Comparison of ENCODE assay signal across 8 cellular contexts in the genomic region with DNA sequence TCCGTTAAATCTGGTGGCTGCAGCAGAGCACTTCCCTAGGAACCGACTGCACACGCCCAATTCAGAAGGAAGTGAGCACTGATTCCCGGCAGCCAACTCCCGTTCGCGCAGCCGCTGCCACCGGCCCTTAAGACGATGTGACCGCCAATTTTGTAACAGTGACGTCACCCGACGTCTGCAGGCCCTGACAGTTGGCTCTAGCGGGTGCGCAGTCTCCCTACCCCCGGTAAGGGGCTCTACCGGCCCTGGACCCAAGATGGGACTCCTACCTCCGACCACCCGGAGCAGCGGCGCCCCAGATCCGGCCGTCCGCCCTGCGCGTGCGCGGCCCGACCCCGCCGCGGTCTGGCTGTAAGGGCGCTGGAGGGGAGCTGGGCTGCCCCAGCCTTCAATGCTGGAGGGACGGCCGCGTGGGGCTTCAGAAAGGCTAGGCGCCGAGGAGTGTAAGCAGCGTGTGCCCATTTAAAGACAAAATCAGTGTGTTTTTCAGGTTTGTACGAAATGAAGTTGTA. TPM values are rescaled to one million over a fixed set of nuclear protein-coding genes. Genes with fewer than 3 reads are reported as not detected.
DNase-seq lines count a peak whose midpoint lies in the region; ATAC-seq and TF ChIP-seq lines count a peak whose summit lies in the region.

No MANE protein-coding gene starts in this region.

- POLR2A ChIA-PET in activated CD8-positive, alpha-beta T cell treated with anti-CD3 and anti-CD28 coated beads, Interleukin-2, amount 10 ng/mL, durations not matched to agents 7 days and 5 days (lab: Charles Lee): interaction anchor here (0.6 to 4.1 kb wide), 3 partner anchors 19 to 179 kb away, joined by 3 to 30 read pairs (median 5); a partner anchor contains a TSS

- H3K4me3 ChIP-seq in AG09309 (ENCODE audit: control insufficient read depth, low read depth, low read length) (peak overlapping the region; percentile 72), lower leg skin (ENCODE audit: low read depth, poor library complexity, severe bottlenecking) (peak overlapping the region; percentile 44)

- 1 to 10% methylated on average over 15 to 38 of the region's 41 CpGs for WGBS in lower leg skin, 2 donors

- intact Hi-C loops in lower leg skin (cut with DNase I; ENCODE audit: low total_unique reads): no loop called here

- peak; percentile 49 for DNase-seq in AG09309 (ENCODE audit: low read depth)
- DNase-seq in NCI-H510A treated with DMSO at 0.1 percent for 48 hours (lab: John Stamatoyannopoulos, UW): peak; percentile 67
- peak; percentile 78 for DNase-seq in activated CD8-positive, alpha-beta T cell treated with anti-CD3 and anti-CD28 coated beads, Interleukin-2, amount 10 ng/mL, durations not matched to agents 7 days and 5 days
- DNase-seq in ecto neural progenitor cell (ENCODE audit: low spot score): peak; percentile 87
- DNase-seq in lower leg skin (ENCODE audit: low spot score in 2 of 2): peak; percentile 87 to 96
- DNase-seq in stimulated activated CD4-positive, alpha-beta T cell treated with anti-CD3 and anti-CD28 coated beads, Interleukin-4, amount 100 ng/mL, for 24 hours: peak; percentile 59

- peaks cover 22% of the 10 kb centered on the region for H3K4me1 Mint-ChIP-seq in activated CD8-positive, alpha-beta T cell treated with anti-CD3 and anti-CD28 coated beads, Interleukin-2, amount 10 ng/mL, durations not matched to agents 7 days and 5 days (ENCODE audit: low read depth)

- peak overlapping the region; percentile 79 for H3K27ac Mint-ChIP-seq in activated CD8-positive, alpha-beta T cell treated with anti-CD3 and anti-CD28 coated beads, Interleukin-2, amount 10 ng/mL, durations not matched to agents 7 days and 5 days

- H3K9me3 Mint-ChIP-seq in activated CD8-positive, alpha-beta T cell treated with anti-CD3 and anti-CD28 coated beads, Interleukin-2, amount 10 ng/mL, durations not matched to agents 7 days and 5 days (ENCODE audit: insufficient read depth): no peaks in the 10 kb centered on the region

- TF ChIP-seq POLR2A in GM18951 (IDR thresholded peaks at IDR 0.05; ENCODE audit: extremely low read depth, insufficient read depth, insufficient read length): peak; percentile 52
- TF ChIP-seq POLR2A in lower leg skin (IDR thresholded peaks at IDR 0.05): no peak

- CTCF ChIA-PET in activated CD8-positive, alpha-beta T cell treated with anti-CD3 and anti-CD28 coated beads, Interleukin-2, amount 10 ng/mL, durations not matched to agents 7 days and 5 days (lab: Charles Lee): interaction anchor here (0.9 to 1.3 kb wide), 5 partner anchors 8 to 182 kb away, joined by 3 to 4 read pairs (median 3); no protein-coding TSS in a partner anchor

- peak; percentile 72 for ATAC-seq in HG03196 (IDR thresholded peaks at IDR 0.05; ENCODE audit: unreplicated experiment)
- peak; percentile 66 for ATAC-seq in activated CD8-positive, alpha-beta T cell treated with anti-CD3 and anti-CD28 coated beads, Interleukin-2, amount 10 ng/mL, durations not matched to agents 7 days and 5 days

- no peaks in the 10 kb centered on the region for H3K27me3 Mint-ChIP-seq in activated CD8-positive, alpha-beta T cell treated with anti-CD3 and anti-CD28 coated beads, Interleukin-2, amount 10 ng/mL, durations not matched to agents 7 days and 5 days (ENCODE audit: low read depth)

- H3K36me3 Mint-ChIP-seq in activated CD8-positive, alpha-beta T cell treated with anti-CD3 and anti-CD28 coated beads, Interleukin-2, amount 10 ng/mL, durations not matched to agents 7 days and 5 days (ENCODE audit: low read depth): peaks cover 37% of the 10 kb centered on the region

- no peak for TF ChIP-seq CTCF in AG09309 (IDR thresholded peaks at IDR 0.05; ENCODE audit: control insufficient read depth, insufficient read depth, low read depth, low read length, missing control alignments)
- no peak for TF ChIP-seq CTCF in lower leg skin (IDR thresholded peaks at IDR 0.05)

- peak overlapping the region; percentile 76 for H3K4me3 Mint-ChIP-seq in activated CD8-positive, alpha-beta T cell treated with anti-CD3 and anti-CD28 coated beads, Interleukin-2, amount 10 ng/mL, durations not matched to agents 7 days and 5 days

- in situ Hi-C loops in GM18951 (cut with MboI; ENCODE audit: low sequenced_read_pairs, unreplicated experiment): no loop called here

RNA-seq across cellular contexts. Expression of a gene that starts 19.1 kb away (rescaled TPM):
- 100 to 1,000 TPM; 158 to 159 TPM for total RNA-seq in activated CD8-positive, alpha-beta T cell treated with anti-CD3 and anti-CD28 coated beads, Interleukin-2, amount 10 ng/mL, durations not matched to agents 7 days and 5 days
- total RNA-seq in lower leg skin: 10 to 100 TPM; 34.5 to 50.0 (median 44.0) TPM

RNA-seq across cellular contexts. Expression of a gene that starts 32.3 kb away (rescaled TPM):
- 10 to 100 TPM; 21.7 to 22.6 TPM for total RNA-seq in activated CD8-positive, alpha-beta T cell treated with anti-CD3 and anti-CD28 coated beads, Interleukin-2, amount 10 ng/mL, durations not matched to agents 7 days and 5 days
- total RNA-seq in lower leg skin: 10 to 100 TPM; 14.7 to 17.5 (median 15.7) TPM

RNA-seq across cellular contexts. Expression of a gene that starts 42.8 kb away (rescaled TPM):
- 10 to 100 TPM; 33.1 to 35.9 TPM for total RNA-seq in activated CD8-positive, alpha-beta T cell treated with anti-CD3 and anti-CD28 coated beads, Interleukin-2, amount 10 ng/mL, durations not matched to agents 7 days and 5 days
- total RNA-seq in lower leg skin: 10 to 100 TPM; 25.4 to 33.5 (median 28.3) TPM

Comparison
In these comparisons a context has a peak if more than half of its experiments do, and no peak if none do; other contexts are left out.
1. Peak in every context shown above with its lines: DNase-seq, ATAC-seq and H3K4me3 ChIP-seq.